ENCODE assay signal across 8 cellular contexts in genomic region chr11:128831781-128832497, GRCh38.
A peak's percentile ranks its signal among the peaks of the same experiment; 100 is the strongest.
DNase-seq lines count a peak whose midpoint lies in the region; ATAC-seq lines count a peak whose summit lies in the region.

No MANE protein-coding gene starts in this region.

- CTCF ChIA-PET in activated naive CD4-positive, alpha-beta T cell treated with anti-CD3 and anti-CD28 coated beads, Interleukin-2, amount 10 ng/mL, durations not matched to agents 7 days and 5 days (lab: Charles Lee): interaction anchor here (1.0 to 5.5 kb wide), 24 partner anchors 14 to 988 kb away, joined by 3 to 95 read pairs (median 5); no protein-coding TSS in a partner anchor

- peaks cover 4% of the 10 kb centered on the region for H3K9me3 Mint-ChIP-seq in activated naive CD4-positive, alpha-beta T cell treated with anti-CD3 and anti-CD28 coated beads, Interleukin-2, amount 10 ng/mL, durations not matched to agents 7 days and 5 days
- H3K9me3 Mint-ChIP-seq in T-helper 2 cell treated with Interferon-gamma antibody and Interleukin-4, amounts not matched to agents 5 μg/mL and 100 μg/mL, for 36 hours: no peaks in the 10 kb centered on the region
- peaks cover 0 to 4% of the 10 kb centered on the region in 2 donors for H3K9me3 Mint-ChIP-seq in stimulated activated naive B cell treated with anti-CD40 and anti-IgM and Interleukin-4, amounts not matched to agents 10 μg/mL and 1 μg/mL and 100 μg/mL, for 72 hours

- peaks cover 41% of the 10 kb centered on the region for H3K4me1 Mint-ChIP-seq in activated naive CD4-positive, alpha-beta T cell treated with anti-CD3 and anti-CD28 coated beads, Interleukin-2, amount 10 ng/mL, durations not matched to agents 7 days and 5 days
- peaks cover 22% of the 10 kb centered on the region for H3K4me1 Mint-ChIP-seq in T-helper 2 cell treated with Interferon-gamma antibody and Interleukin-4, amounts not matched to agents 5 μg/mL and 100 μg/mL, for 36 hours (ENCODE audit: low read depth)
- H3K4me1 Mint-ChIP-seq in stimulated activated naive B cell treated with anti-CD40 and anti-IgM and Interleukin-4, amounts not matched to agents 10 μg/mL and 1 μg/mL and 100 μg/mL, for 72 hours: peaks cover 46 to 82% of the 10 kb centered on the region in 2 donors

- H3K4me3 Mint-ChIP-seq in activated naive CD4-positive, alpha-beta T cell treated with anti-CD3 and anti-CD28 coated beads, Interleukin-2, amount 10 ng/mL, durations not matched to agents 7 days and 5 days: no peak overlapping the region
- peak overlapping the region; percentile 71 for H3K4me3 Mint-ChIP-seq in T-helper 2 cell treated with Interferon-gamma antibody and Interleukin-4, amounts not matched to agents 5 μg/mL and 100 μg/mL, for 36 hours
- H3K4me3 Mint-ChIP-seq in stimulated activated naive B cell treated with anti-CD40 and anti-IgM and Interleukin-4, amounts not matched to agents 10 μg/mL and 1 μg/mL and 100 μg/mL, for 72 hours: peak overlapping the region; percentile 66

- ATAC-seq in HG02798 (IDR thresholded peaks at IDR 0.05; ENCODE audit: poor library complexity, unreplicated experiment): peak; percentile 41
- ATAC-seq in stimulated activated naive B cell treated with anti-CD40 and anti-IgM and Interleukin-4, amounts not matched to agents 10 μg/mL and 1 μg/mL and 100 μg/mL, for 72 hours (replicated peaks): peak; percentile 73 to 75

- peaks cover 7% of the 10 kb centered on the region for H3K36me3 Mint-ChIP-seq in activated naive CD4-positive, alpha-beta T cell treated with anti-CD3 and anti-CD28 coated beads, Interleukin-2, amount 10 ng/mL, durations not matched to agents 7 days and 5 days
- peaks cover 2% of the 10 kb centered on the region for H3K36me3 Mint-ChIP-seq in T-helper 2 cell treated with Interferon-gamma antibody and Interleukin-4, amounts not matched to agents 5 μg/mL and 100 μg/mL, for 36 hours (ENCODE audit: low read depth)
- H3K36me3 Mint-ChIP-seq in stimulated activated naive B cell treated with anti-CD40 and anti-IgM and Interleukin-4, amounts not matched to agents 10 μg/mL and 1 μg/mL and 100 μg/mL, for 72 hours: peaks cover 6 to 13% of the 10 kb centered on the region in 2 donors

- DNase-seq in activated naive CD4-positive, alpha-beta T cell treated with anti-CD3 and anti-CD28 coated beads, Interleukin-2, amount 10 ng/mL, durations not matched to agents 7 days and 5 days: no peak
- DNase-seq in activated naive CD4-positive, alpha-beta T cell (lab: John Stamatoyannopoulos, UW): no peak
- DNase-seq in T-helper 2 cell treated with Interferon-gamma antibody and Interleukin-4, amounts not matched to agents 5 μg/mL and 100 μg/mL, for 36 hours (ENCODE audit: low spot score): no peak
- DNase-seq in stimulated activated naive B cell treated with anti-CD40 and anti-IgM and Interleukin-4, amounts not matched to agents 10 μg/mL and 1 μg/mL and 100 μg/mL, for 72 hours: peak; percentile 17
- DNase-seq in stimulated activated CD4-positive, alpha-beta T cell treated with anti-CD3 and anti-CD28 coated beads, Interleukin-4, amount 100 ng/mL, for 1 hour: no peak
- DNase-seq in HuH-7.5 (ENCODE audit: low spot score) (no peak), COLO829 (ENCODE audit: low spot score) (no peak)

- peaks cover 8% of the 10 kb centered on the region for H3K27me3 Mint-ChIP-seq in activated naive CD4-positive, alpha-beta T cell treated with anti-CD3 and anti-CD28 coated beads, Interleukin-2, amount 10 ng/mL, durations not matched to agents 7 days and 5 days
- peaks cover 6% of the 10 kb centered on the region for H3K27me3 Mint-ChIP-seq in T-helper 2 cell treated with Interferon-gamma antibody and Interleukin-4, amounts not matched to agents 5 μg/mL and 100 μg/mL, for 36 hours (ENCODE audit: low read depth)
- no peaks in the 10 kb centered on the region for H3K27me3 Mint-ChIP-seq in stimulated activated naive B cell treated with anti-CD40 and anti-IgM and Interleukin-4, amounts not matched to agents 10 μg/mL and 1 μg/mL and 100 μg/mL, for 72 hours

- H3K27ac Mint-ChIP-seq in activated naive CD4-positive, alpha-beta T cell treated with anti-CD3 and anti-CD28 coated beads, Interleukin-2, amount 10 ng/mL, durations not matched to agents 7 days and 5 days: peak overlapping the region; percentile 82
- H3K27ac Mint-ChIP-seq in T-helper 2 cell treated with Interferon-gamma antibody and Interleukin-4, amounts not matched to agents 5 μg/mL and 100 μg/mL, for 36 hours: no peak overlapping the region
- peak overlapping the region; percentile 86 for H3K27ac Mint-ChIP-seq in stimulated activated naive B cell treated with anti-CD40 and anti-IgM and Interleukin-4, amounts not matched to agents 10 μg/mL and 1 μg/mL and 100 μg/mL, for 72 hours
